8 cellular contexts compared by ENCODE assay signal in the genomic region with DNA sequence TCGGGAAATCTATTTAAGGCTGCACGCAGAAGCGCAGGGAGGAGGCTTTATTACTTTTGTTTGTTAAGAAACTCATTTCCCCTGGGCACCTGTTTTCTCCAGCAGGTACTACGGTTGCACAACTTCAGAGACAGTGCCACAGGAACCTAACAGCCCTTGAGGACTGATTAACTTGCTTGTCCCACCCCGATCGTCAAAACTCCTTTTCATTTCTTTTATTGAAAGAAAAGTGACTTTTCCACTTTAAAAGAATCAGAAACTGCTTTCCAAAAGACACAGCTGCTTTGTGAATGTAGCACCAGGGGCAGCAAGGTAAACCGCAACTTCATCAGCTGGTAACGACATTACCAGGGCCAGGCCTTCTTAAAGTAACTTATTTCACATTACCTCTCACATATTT. TPM values are rescaled to one million over a fixed set of nuclear protein-coding genes. Genes with fewer than 3 reads are reported as not detected.
DNase-seq lines count a peak whose midpoint lies in the region; ATAC-seq and TF ChIP-seq lines count a peak whose summit lies in the region.

No MANE protein-coding gene starts in this region.

- peaks cover 66% of the 10 kb centered on the region for H3K4me1 Mint-ChIP-seq in activated B cell treated with CpG ODN at 0.5 μM for 24 hours

- ATAC-seq in left cardiac atrium (no peak), activated B cell treated with CpG ODN at 0.5 μM for 24 hours (ENCODE audit: low read depth) (no peak), GM18907 (IDR thresholded peaks at IDR 0.05; ENCODE audit: unreplicated experiment) (no peak)

- no peaks in the 10 kb centered on the region for H3K9me3 ChIP-seq in left ventricle myocardium inferior (replicated peaks)
- H3K9me3 ChIP-seq in iPS-15b (ENCODE audit: control insufficient read depth, insufficient read depth, low read length) = no peaks in the 10 kb centered on the region
- no peaks in the 10 kb centered on the region for H3K9me3 ChIP-seq in stomach

- H3K36me3 ChIP-seq in left ventricle myocardium inferior = peaks cover 14% of the 10 kb centered on the region
- no peaks in the 10 kb centered on the region for H3K36me3 ChIP-seq in iPS-15b (ENCODE audit: control insufficient read depth, insufficient read depth, low read length)
- peaks cover 0 to 22% (median 14%) of the 10 kb centered on the region in 4 donors for H3K36me3 ChIP-seq in stomach

- no peak for TF ChIP-seq EP300 in stomach (IDR thresholded peaks at IDR 0.05)

- H3K9ac ChIP-seq in iPS-15b (ENCODE audit: low read depth, low read length) = peak overlapping the region; percentile 99

- H3K27me3 Mint-ChIP-seq in activated B cell treated with CpG ODN at 0.5 μM for 24 hours = no peaks in the 10 kb centered on the region

- H3K27ac ChIP-seq in left ventricle myocardium inferior (replicated peaks) (peak overlapping the region; percentile 100), stomach (peak overlapping the region; percentile 49 to 100 (median 99)), caudate nucleus (ENCODE audit: low read depth, low read length) (no peak overlapping the region)

- intact Hi-C loops in left ventricle myocardium inferior (cut with micrococcal nuclease) = no loop called here
- intact Hi-C loops in left cardiac atrium (cut with DNase I) = loop anchor here in 1 of 2 donors (10.0 kb wide), 1 partner anchor 301 kb away; no protein-coding TSS in a partner anchor
- intact Hi-C loops in activated B cell treated with CpG ODN at 0.5 μM for 24 hours (cut with micrococcal nuclease) = loop anchor here (1.0 kb wide), 1 partner anchor 8 kb away; no protein-coding TSS in a partner anchor
- intact Hi-C loops in stomach (cut with DNase I; ENCODE audit: low total_unique reads) = no loop called here

- peaks cover 81% of the 10 kb centered on the region for H3K4me1 ChIP-seq in left ventricle myocardium inferior
- H3K4me1 ChIP-seq in iPS-15b (ENCODE audit: control insufficient read depth, insufficient read depth, low read length) = peaks cover 33% of the 10 kb centered on the region
- H3K4me1 ChIP-seq in stomach = peaks cover 44 to 69% (median 58%) of the 10 kb centered on the region in 4 donors

- CTCF ChIA-PET in activated B cell treated with CpG ODN at 0.5 μM for 24 hours (lab: Charles Lee) = interaction anchor here (0.5 to 1.5 kb wide), 6 partner anchors 11 to 155 kb away, joined by 3 to 7 read pairs (median 4); no protein-coding TSS in a partner anchor

- H3K4me3 ChIP-seq in left ventricle myocardium inferior = peak overlapping the region; percentile 95
- H3K4me3 ChIP-seq in iPS-15b (ENCODE audit: low read depth, low read length) = peak overlapping the region; percentile 92
- H3K4me3 ChIP-seq in stomach = peak overlapping the region; percentile 71 to 95 (median 88)

- TF ChIP-seq CTCF in left ventricle myocardium inferior (IDR thresholded peaks at IDR 0.05; ENCODE audit: borderline replicate concordance) (no peak), activated B cell treated with CpG ODN at 0.5 μM for 24 hours (IDR thresholded peaks at IDR 0.05) (no peak), stomach (IDR thresholded peaks at IDR 0.05) (no peak)

- POLR2A ChIA-PET in activated B cell treated with CpG ODN at 0.5 μM for 24 hours (lab: Charles Lee) = interaction anchor here (0.7 to 3.7 kb wide), 15 partner anchors 8 to 351 kb away, joined by 3 to 37 read pairs (median 5); a partner anchor contains a TSS

- H3K9me3 Mint-ChIP-seq in activated B cell treated with CpG ODN at 0.5 μM for 24 hours = no peaks in the 10 kb centered on the region

- H3K27ac Mint-ChIP-seq in activated B cell treated with CpG ODN at 0.5 μM for 24 hours = peak overlapping the region; percentile 89

- H3K27me3 ChIP-seq in left ventricle myocardium inferior (ENCODE audit: low read depth) (no peaks in the 10 kb centered on the region), iPS-15b (ENCODE audit: control insufficient read depth, insufficient read depth, low read length) (no peaks in the 10 kb centered on the region), stomach (no peaks in the 10 kb centered on the region)

- no peak for TF ChIP-seq POLR2A in stomach (IDR thresholded peaks at IDR 0.05)

- DNase-seq in left ventricle myocardium inferior (no peak), left cardiac atrium (no peak), activated B cell treated with CpG ODN at 0.5 μM for 24 hours (no peak), stomach (peak; percentile 33), caudate nucleus (lab: John Stamatoyannopoulos, UW) (no peak)
- no peak for DNase-seq in activated CD4-positive, alpha-beta T cell treated with anti-CD3 and anti-CD28 coated beads for 1 hour

- peaks cover 32% of the 10 kb centered on the region for H3K36me3 Mint-ChIP-seq in activated B cell treated with CpG ODN at 0.5 μM for 24 hours (ENCODE audit: low read depth)

- WGBS in stomach, 5 donors = 0 to 2% (median 1%) methylated on average over 8 of the region's 8 CpGs

- peak overlapping the region; percentile 89 for H3K4me3 Mint-ChIP-seq in activated B cell treated with CpG ODN at 0.5 μM for 24 hours

RNA-seq across cellular contexts. Expression of a gene that starts 1.5 kb away (rescaled TPM):
- total RNA-seq in left ventricle myocardium inferior (45.9 TPM), left cardiac atrium (10 to 100 TPM; 48.7 to 78.7 TPM), activated B cell treated with CpG ODN at 0.5 μM for 24 hours (212 and 256 TPM in 2 replicates), stomach (100 to 1,000 TPM; 122 to 246 (median 170) TPM)
- 10 to 100 TPM; 37.4 to 75.4 (median 48.7) TPM for polyA plus RNA-seq in stomach
